Comparison of ENCODE assay signal across 37 cellular contexts in the genomic region with DNA sequence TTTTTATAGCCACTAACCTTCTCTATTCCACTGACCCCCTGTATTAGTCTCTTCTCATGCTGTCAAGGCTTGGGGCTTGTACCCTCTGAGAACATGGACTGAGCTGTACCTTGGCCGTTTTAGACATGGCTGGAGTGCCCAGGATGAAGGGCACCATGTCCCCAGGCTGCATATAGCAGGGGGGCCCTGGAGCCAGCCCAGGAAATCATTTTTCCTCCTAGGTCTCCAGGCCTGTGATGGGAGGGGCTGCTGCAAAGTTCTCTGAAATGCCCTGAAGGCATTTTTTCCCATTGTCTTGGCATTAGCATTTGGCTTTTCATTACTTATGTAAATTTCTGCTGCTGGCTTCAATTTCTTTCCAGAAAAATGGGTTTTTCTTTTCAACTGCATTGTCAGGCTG.
"Had no signal": no experiment of that assay in that cellular context is flagged by ENCODE, and none has a peak within 500 bp of the region (broad histone marks: within the 10 kb centered on the region; RNA-seq: fewer than 3 reads in every experiment).

No MANE protein-coding gene starts in this region.

- H3K36me3 Mint-ChIP-seq: activated CD8-positive, alpha-beta memory T cell treated with anti-CD3 and anti-CD28 coated beads, Interleukin-2, amount 10 ng/mL, durations not matched to agents 7 days and 5 days; activated naive CD4-positive, alpha-beta T cell treated with anti-CD3 and anti-CD28 coated beads, Interleukin-2, amount 10 ng/mL, durations not matched to agents 7 days and 5 days; activated naive CD4-positive, alpha-beta T cell treated with anti-CD3 and anti-CD28 coated beads, Interleukin-2, amount 50 U/mL, for 24 hours; activated naive CD8-positive, alpha-beta T cell; activated naive CD8-positive, alpha-beta T cell treated with anti-CD3 and anti-CD28 coated beads, Interleukin-2, amount 10 ng/mL, durations not matched to agents 7 days and 5 days; brain had no signal

- H3K36me3 ChIP-seq: ascending aorta, cardiac muscle cell had no signal

- H3K27me3 ChIP-seq: ascending aorta, cardiac muscle cell had no signal

- H3K9me3 ChIP-seq: ascending aorta had no signal

- H3K4me1 Mint-ChIP-seq: activated CD4-positive, alpha-beta memory T cell treated with anti-CD3 and anti-CD28 coated beads, Interleukin-2, amount 10 ng/mL, durations not matched to agents 7 days and 5 days; activated CD4-positive, alpha-beta T cell treated with anti-CD3 and anti-CD28 coated beads for 36 hours; activated CD4-positive, alpha-beta T cell treated with anti-CD3 and anti-CD28 coated beads, Interleukin-2, amount 10 ng/mL, durations not matched to agents 7 days and 5 days; activated CD8-positive, alpha-beta memory T cell treated with anti-CD3 and anti-CD28 coated beads, Interleukin-2, amount 10 ng/mL, durations not matched to agents 7 days and 5 days; activated naive CD4-positive, alpha-beta T cell treated with anti-CD3 and anti-CD28 coated beads, Interleukin-2, amount 10 ng/mL, durations not matched to agents 7 days and 5 days; activated naive CD4-positive, alpha-beta T cell treated with anti-CD3 and anti-CD28 coated beads, Interleukin-2, amount 50 U/mL, for 24 hours; activated naive CD8-positive, alpha-beta T cell treated with anti-CD3 and anti-CD28 coated beads, Interleukin-2, amount 10 ng/mL, durations not matched to agents 7 days and 5 days; activated naive CD8-positive, alpha-beta T cell treated with anti-CD3 and anti-CD28 coated beads, Interleukin-2, amount 50 U/mL, for 24 hours; brain; central memory CD8-positive, alpha-beta T cell had no signal

- H3K9me3 Mint-ChIP-seq: activated CD4-positive, alpha-beta memory T cell treated with anti-CD3 and anti-CD28 coated beads, Interleukin-2, amount 10 ng/mL, durations not matched to agents 7 days and 5 days; activated CD4-positive, alpha-beta T cell treated with anti-CD3 and anti-CD28 coated beads, Interleukin-2, amount 10 ng/mL, durations not matched to agents 7 days and 5 days; activated naive CD4-positive, alpha-beta T cell treated with anti-CD3 and anti-CD28 coated beads, Interleukin-2, amount 10 ng/mL, durations not matched to agents 7 days and 5 days; activated naive CD4-positive, alpha-beta T cell treated with anti-CD3 and anti-CD28 coated beads, Interleukin-2, amount 50 U/mL, for 24 hours; activated naive CD8-positive, alpha-beta T cell treated with anti-CD3 and anti-CD28 coated beads, Interleukin-2, amount 50 U/mL, for 24 hours; activated T-cell treated with anti-CD3 and anti-CD28 coated beads, Interleukin-2, amount 50 U/mL, for 24 hours; activated T-helper 2 cell treated with anti-CD3 and anti-CD28 coated beads, Interferon-gamma antibody, Interleukin-2, Interleukin-4, amounts not matched to agents 10 μg/mL and 5 μg/mL and 100 μg/mL, durations not matched to agents 14 hours and 24 hours and 36 hours; central memory CD8-positive, alpha-beta T cell; T-helper 1 cell treated with Interleukin-12 subunit alpha and Interleukin-12 subunit beta and Interleukin-4 antibody, amounts not matched to agents 30 μg/mL and 1 μg/mL, for 36 hours; T-helper 2 cell treated with Interferon-gamma antibody and Interleukin-4, amounts not matched to agents 5 μg/mL and 100 μg/mL, for 36 hours had no signal

- DNase-seq: activated CD4-positive, alpha-beta memory T cell treated with anti-CD3 and anti-CD28 coated beads, Interleukin-2, amount 10 ng/mL, durations not matched to agents 7 days and 5 days; activated CD4-positive, alpha-beta T cell treated with anti-CD3 and anti-CD28 coated beads for 1 hour; activated CD4-positive, alpha-beta T cell treated with anti-CD3 and anti-CD28 coated beads for 36 hours; activated CD4-positive, alpha-beta T cell treated with anti-CD3 and anti-CD28 coated beads for 48 hours; activated CD4-positive, alpha-beta T cell treated with anti-CD3 and anti-CD28 coated beads, Interleukin-2, amount 10 ng/mL, durations not matched to agents 7 days and 5 days; activated CD4-positive, alpha-beta T cell treated with anti-CD3 and anti-CD28 coated beads, Interleukin-2, amount 50 U/mL, for 48 hours; activated CD4-positive, CD25-positive, alpha-beta regulatory T cell; activated CD8-positive, alpha-beta memory T cell treated with anti-CD3 and anti-CD28 coated beads for 24 hours; activated CD8-positive, alpha-beta memory T cell treated with anti-CD3 and anti-CD28 coated beads, Interleukin-2, amount 10 ng/mL, durations not matched to agents 7 days and 5 days; activated CD8-positive, alpha-beta memory T cell treated with anti-CD3 and anti-CD28 coated beads, Interleukin-2, amount 50 U/mL, for 48 hours; activated CD8-positive, alpha-beta T cell treated with anti-CD3 and anti-CD28 coated beads, Interleukin-2, amount 10 ng/mL, durations not matched to agents 7 days and 5 days; activated effector memory CD4-positive, alpha-beta T cell treated with Interleukin-2 at 50 U/mL for 16 hours; activated gamma-delta T cell; activated naive CD4-positive, alpha-beta T cell treated with anti-CD3 and anti-CD28 coated beads, Interleukin-2, amount 10 ng/mL, durations not matched to agents 7 days and 5 days; activated naive CD4-positive, alpha-beta T cell treated with Interleukin-2 at 50 U/mL for 16 hours; activated naive CD8-positive, alpha-beta T cell treated with anti-CD3 and anti-CD28 coated beads, Interleukin-2, amount 10 ng/mL, durations not matched to agents 7 days and 5 days; activated naive CD8-positive, alpha-beta T cell treated with anti-CD3 and anti-CD28 coated beads, Interleukin-2, amount 50 U/mL, for 24 hours; activated T-cell treated with anti-CD3 and anti-CD28 coated beads, Interleukin-2, amount 50 U/mL, for 24 hours; activated T-cell treated with anti-CD3 and anti-CD28 coated beads, Interleukin-2, amount 50 U/mL, for 48 hours; amygdala; anterior cingulate cortex; caudate nucleus; cerebellar nuclear complex; T-helper 1 cell; T-helper 2 cell; T-helper 9 cell had no signal

- H3K27me3 Mint-ChIP-seq: activated CD4-positive, alpha-beta memory T cell treated with anti-CD3 and anti-CD28 coated beads, Interleukin-2, amount 10 ng/mL, durations not matched to agents 7 days and 5 days; activated naive CD8-positive, alpha-beta T cell; activated naive CD8-positive, alpha-beta T cell treated with anti-CD3 and anti-CD28 coated beads, Interleukin-2, amount 10 ng/mL, durations not matched to agents 7 days and 5 days; brain had no signal

- H3K27ac ChIP-seq: ascending aorta, cardiac muscle cell, VCaP had no signal

- H3K4me3 ChIP-seq: ascending aorta, cardiac muscle cell had no signal

- H3K27ac Mint-ChIP-seq: activated CD4-positive, alpha-beta memory T cell treated with anti-CD3 and anti-CD28 coated beads, Interleukin-2, amount 10 ng/mL, durations not matched to agents 7 days and 5 days; activated CD4-positive, alpha-beta T cell treated with anti-CD3 and anti-CD28 coated beads for 36 hours; activated CD4-positive, alpha-beta T cell treated with anti-CD3 and anti-CD28 coated beads, Interleukin-2, amount 10 ng/mL, durations not matched to agents 7 days and 5 days; activated CD8-positive, alpha-beta memory T cell treated with anti-CD3 and anti-CD28 coated beads, Interleukin-2, amount 10 ng/mL, durations not matched to agents 7 days and 5 days; activated CD8-positive, alpha-beta T cell treated with anti-CD3 and anti-CD28 coated beads, Interleukin-2, amount 10 ng/mL, durations not matched to agents 7 days and 5 days; activated naive CD4-positive, alpha-beta T cell treated with anti-CD3 and anti-CD28 coated beads, Interleukin-2, amount 10 ng/mL, durations not matched to agents 7 days and 5 days; activated naive CD4-positive, alpha-beta T cell treated with anti-CD3 and anti-CD28 coated beads, Interleukin-2, amount 50 U/mL, for 24 hours; activated naive CD8-positive, alpha-beta T cell; activated naive CD8-positive, alpha-beta T cell treated with anti-CD3 and anti-CD28 coated beads, Interleukin-2, amount 10 ng/mL, durations not matched to agents 7 days and 5 days; activated naive CD8-positive, alpha-beta T cell treated with anti-CD3 and anti-CD28 coated beads, Interleukin-2, amount 50 U/mL, for 24 hours; activated T-cell treated with anti-CD3 and anti-CD28 coated beads, Interleukin-2, amount 50 U/mL, for 24 hours; activated T-helper 2 cell treated with anti-CD3 and anti-CD28 coated beads, Interferon-gamma antibody, Interleukin-2, Interleukin-4, amounts not matched to agents 10 μg/mL and 5 μg/mL and 100 μg/mL, durations not matched to agents 14 hours and 24 hours and 36 hours; brain; T-helper 1 cell treated with Interleukin-12 subunit alpha and Interleukin-12 subunit beta and Interleukin-4 antibody, amounts not matched to agents 30 μg/mL and 1 μg/mL, for 36 hours; T-helper 2 cell treated with Interferon-gamma antibody and Interleukin-4, amounts not matched to agents 5 μg/mL and 100 μg/mL, for 36 hours had no signal

- H3K4me3 Mint-ChIP-seq: activated CD4-positive, alpha-beta memory T cell treated with anti-CD3 and anti-CD28 coated beads, Interleukin-2, amount 10 ng/mL, durations not matched to agents 7 days and 5 days; activated CD4-positive, alpha-beta T cell treated with anti-CD3 and anti-CD28 coated beads for 36 hours; activated CD4-positive, alpha-beta T cell treated with anti-CD3 and anti-CD28 coated beads, Interleukin-2, amount 10 ng/mL, durations not matched to agents 7 days and 5 days; activated CD8-positive, alpha-beta memory T cell treated with anti-CD3 and anti-CD28 coated beads, Interleukin-2, amount 10 ng/mL, durations not matched to agents 7 days and 5 days; activated CD8-positive, alpha-beta T cell treated with anti-CD3 and anti-CD28 coated beads, Interleukin-2, amount 10 ng/mL, durations not matched to agents 7 days and 5 days; activated naive CD4-positive, alpha-beta T cell treated with anti-CD3 and anti-CD28 coated beads, Interleukin-2, amount 10 ng/mL, durations not matched to agents 7 days and 5 days; activated naive CD4-positive, alpha-beta T cell treated with anti-CD3 and anti-CD28 coated beads, Interleukin-2, amount 50 U/mL, for 24 hours; activated naive CD8-positive, alpha-beta T cell; activated naive CD8-positive, alpha-beta T cell treated with anti-CD3 and anti-CD28 coated beads, Interleukin-2, amount 10 ng/mL, durations not matched to agents 7 days and 5 days; activated naive CD8-positive, alpha-beta T cell treated with anti-CD3 and anti-CD28 coated beads, Interleukin-2, amount 50 U/mL, for 24 hours; activated T-cell treated with anti-CD3 and anti-CD28 coated beads, Interleukin-2, amount 50 U/mL, for 24 hours; brain; central memory CD8-positive, alpha-beta T cell; T-helper 1 cell treated with Interleukin-12 subunit alpha and Interleukin-12 subunit beta and Interleukin-4 antibody, amounts not matched to agents 30 μg/mL and 1 μg/mL, for 36 hours; T-helper 2 cell treated with Interferon-gamma antibody and Interleukin-4, amounts not matched to agents 5 μg/mL and 100 μg/mL, for 36 hours had no signal

- ATAC-seq: activated CD4-positive, alpha-beta T cell treated with anti-CD3 and anti-CD28 coated beads for 36 hours; activated CD4-positive, CD25-positive, alpha-beta regulatory T cell treated with anti-CD3 and anti-CD28 coated beads, Interleukin-2, amount 50 U/mL, for 24 hours; activated CD8-positive, alpha-beta memory T cell treated with anti-CD3 and anti-CD28 coated beads, Interleukin-2, amount 10 ng/mL, durations not matched to agents 7 days and 5 days; activated CD8-positive, alpha-beta T cell treated with anti-CD3 and anti-CD28 coated beads, Interleukin-2, amount 10 ng/mL, durations not matched to agents 7 days and 5 days; activated naive CD8-positive, alpha-beta T cell treated with anti-CD3 and anti-CD28 coated beads, Interleukin-2, amount 50 U/mL, for 24 hours had no signal
